Comparison of ENCODE assay signal across 29 cellular contexts in genomic region chr3:194386610-194387009, GRCh38. TPM values are rescaled to one million over a fixed set of nuclear protein-coding genes. Genes with fewer than 3 reads are reported as not detected.
DNase-seq lines count a peak whose midpoint lies in the region; ATAC-seq and TF ChIP-seq lines count a peak whose summit lies in the region.
"Had no signal": no experiment of that assay in that cellular context is flagged by ENCODE, and none has a peak within 500 bp of the region (broad histone marks: within the 10 kb centered on the region; RNA-seq: fewer than 3 reads in every experiment).

No MANE protein-coding gene starts in this region.

- ATAC-seq in left lobe of liver = peak; percentile 57
- ATAC-seq: activated T-helper 17 cell treated with anti-CD3 and anti-CD28 coated beads, Interleukin-2, amount 50 U/mL, for 72 hours; gastroesophageal sphincter; left ventricle myocardium superior; naive thymus-derived CD8-positive, alpha-beta T cell; right cardiac atrium; SK-N-SH treated with all-trans-retinoic acid at 6 μM for 48 hours; stimulated activated memory B cell treated with anti-CD40 and anti-IgM and Interleukin-4, amounts not matched to agents 10 μg/mL and 1 μg/mL and 100 μg/mL, for 72 hours had no signal

- DNase-seq in NCI-H2081 (lab: John Stamatoyannopoulos, UW) = peak; percentile 50 to 78
- no peak for DNase-seq in NCI-H2081 treated with DMSO at 0.1 percent for 48 hours (lab: John Stamatoyannopoulos, UW)
- DNase-seq in DMS153 treated with DMSO at 0.1 percent for 48 hours (lab: John Stamatoyannopoulos, UW; ENCODE audit: unreplicated experiment) = peak; percentile 18
- DNase-seq in NCI-H2196 (lab: John Stamatoyannopoulos, UW; ENCODE audit: unreplicated experiment) = peak; percentile 48
- no peak for DNase-seq in left lobe of liver (ENCODE audit: low spot score)
- no peak for DNase-seq in Calu3
- DNase-seq in activated CD4-positive, alpha-beta T cell treated with anti-CD3 and anti-CD28 coated beads for 1 hour = no peak
- DNase-seq in NCI-H1694 (lab: John Stamatoyannopoulos, UW) = no peak
- DNase-seq: Caco-2; caudate nucleus; dermis blood vessel endothelial cell; HCEC 1CT; hypothalamus; left ventricle myocardium superior; midbrain; naive thymus-derived CD8-positive, alpha-beta T cell; NCI-H1436 treated with DMSO at 0.1 percent for 48 hours; right cardiac atrium; stimulated activated CD4-positive, alpha-beta T cell treated with anti-CD3 and anti-CD28 coated beads, Interleukin-4, amount 100 ng/mL, for 1 hour; testis; uterus had no signal

- BruUV-seq in Calu3 (replicated peaks; lab: Mats Ljungman, UMichigan) = no TSS peak

- peaks cover 13% of the 10 kb centered on the region for H3K9me3 Mint-ChIP-seq in Calu3 (ENCODE audit: low read depth, unreplicated experiment)

- intact Hi-C loops in Calu3 (cut with micrococcal nuclease; ENCODE audit: unreplicated experiment) = no loop called here

- CTCF ChIA-PET in Calu3 (lab: Charles Lee) = interaction anchor here (1.4 to 1.9 kb wide), 2 partner anchors 8 to 12 kb away, joined by 5 read pairs; partner anchors contain the start of gene GP5

- no peak overlapping the region for H3K27ac Mint-ChIP-seq in Calu3 (ENCODE audit: unreplicated experiment)
- H3K27ac Mint-ChIP-seq: activated naive CD8-positive, alpha-beta T cell; activated T-helper 17 cell treated with anti-CD3 and anti-CD28 coated beads, Interleukin-2, amount 50 U/mL, for 72 hours; stimulated activated memory B cell treated with anti-CD40 and anti-IgM and Interleukin-4, amounts not matched to agents 10 μg/mL and 1 μg/mL and 100 μg/mL, for 72 hours had no signal

- TF ChIP-seq CTCF in Calu3 (IDR thresholded peaks at IDR 0.05; ENCODE audit: unreplicated experiment) = no peak

- H3K4me3 Mint-ChIP-seq in Calu3 (ENCODE audit: low read depth, unreplicated experiment) = no peak overlapping the region
- H3K4me3 Mint-ChIP-seq: activated naive CD8-positive, alpha-beta T cell; activated T-helper 17 cell treated with anti-CD3 and anti-CD28 coated beads, Interleukin-2, amount 50 U/mL, for 72 hours; naive thymus-derived CD8-positive, alpha-beta T cell; stimulated activated memory B cell treated with anti-CD40 and anti-IgM and Interleukin-4, amounts not matched to agents 10 μg/mL and 1 μg/mL and 100 μg/mL, for 72 hours had no signal

- H3K27me3 Mint-ChIP-seq in Calu3 (ENCODE audit: unreplicated experiment) = peaks cover 93% of the 10 kb centered on the region
- H3K27me3 Mint-ChIP-seq: activated T-helper 17 cell treated with anti-CD3 and anti-CD28 coated beads, Interleukin-2, amount 50 U/mL, for 72 hours had no signal

- H3K36me3 Mint-ChIP-seq in Calu3 (ENCODE audit: insufficient read depth, unreplicated experiment) = no peaks in the 10 kb centered on the region
- H3K36me3 Mint-ChIP-seq: stimulated activated memory B cell treated with anti-CD40 and anti-IgM and Interleukin-4, amounts not matched to agents 10 μg/mL and 1 μg/mL and 100 μg/mL, for 72 hours had no signal

- H3K4me1 Mint-ChIP-seq in Calu3 (ENCODE audit: low read depth, unreplicated experiment) = no peaks in the 10 kb centered on the region
- H3K4me1 Mint-ChIP-seq: activated T-helper 17 cell treated with anti-CD3 and anti-CD28 coated beads, Interleukin-2, amount 50 U/mL, for 72 hours; stimulated activated memory B cell treated with anti-CD40 and anti-IgM and Interleukin-4, amounts not matched to agents 10 μg/mL and 1 μg/mL and 100 μg/mL, for 72 hours had no signal

RNA-seq across cellular contexts. Expression of gene GP5, which starts 12.5 kb away (rescaled TPM):
- total RNA-seq in left lobe of liver = 0.10 TPM
- 0.10 and 0.21 TPM in 2 replicates for total RNA-seq in Calu3 (2022)
- total RNA-seq: left ventricle myocardium superior, NCI-H460, right cardiac atrium had no signal

RNA-seq across cellular contexts. Expression of gene LRRC15, which starts 17.1 kb away (rescaled TPM):
- total RNA-seq in left lobe of liver = not detected
- 0.05 TPM in 1 of 2 replicates, not detected in the other for total RNA-seq in Calu3 (2022)
- total RNA-seq: activated T-helper 17 cell treated with anti-CD3 and anti-CD28 coated beads, Interleukin-2, amount 50 U/mL, for 72 hours; ascending aorta; naive thymus-derived CD8-positive, alpha-beta T cell; NCI-H460; T-helper 2 cell treated with Interferon-gamma antibody and Interleukin-4, amounts not matched to agents 100 ng/mL and 5 ng/mL, for 36 hours had no signal

RNA-seq across cellular contexts. Expression of gene CPN2, which starts 35.5 kb away (rescaled TPM):
- total RNA-seq in left lobe of liver (159 TPM), Calu3 (2022) (not detected in 2 replicates)
- total RNA-seq: activated T-helper 17 cell treated with anti-CD3 and anti-CD28 coated beads, Interleukin-2, amount 50 U/mL, for 72 hours; ascending aorta; Caco-2; dermis blood vessel endothelial cell; gastroesophageal sphincter; naive thymus-derived CD8-positive, alpha-beta T cell; NCI-H460; right cardiac atrium; T-helper 2 cell treated with Interferon-gamma antibody and Interleukin-4, amounts not matched to agents 100 ng/mL and 5 ng/mL, for 36 hours had no signal

Comparison
In these comparisons a context has a peak if more than half of its experiments do, and no peak if none do; other contexts are left out.
1. DNase-seq: peak in NCI-H2081 (2 of 2), DMS153 treated with DMSO at 0.1 percent for 48 hours (single experiment) and NCI-H2196 (single experiment); none in NCI-H2081 treated with DMSO at 0.1 percent for 48 hours (single experiment), left lobe of liver (single experiment), Calu3 (single experiment), activated CD4-positive, alpha-beta T cell treated with anti-CD3 and anti-CD28 coated beads for 1 hour (single experiment) and NCI-H1694 (single experiment).
2. RNA of gene CPN2, which starts 35.5 kb away (total RNA-seq): 159 TPM in left lobe of liver (single experiment); not detected in Calu3; every median in the first group is over 100 times any median in the second.